Comparison of ENCODE assay signal across 27 cellular contexts in genomic region chr14:99706121-99706900, GRCh38. TPM values are rescaled to one million over a fixed set of nuclear protein-coding genes. Genes with fewer than 3 reads are reported as not detected.
DNase-seq lines count a peak whose midpoint lies in the region; ATAC-seq, FAIRE-seq and TF ChIP-seq lines count a peak whose summit lies in the region.
"Had no signal": no experiment of that assay in that cellular context is flagged by ENCODE, and none has a peak within 500 bp of the region (broad histone marks: within the 10 kb centered on the region; RNA-seq: fewer than 3 reads in every experiment).

No MANE protein-coding gene starts in this region.

- CTCF ChIA-PET in activated naive CD4-positive, alpha-beta T cell treated with anti-CD3 and anti-CD28 coated beads for 36 hours (lab: Charles Lee) = no interaction called here

- FAIRE-seq in HTR-8/SVneo (lab: Jason Lieb, UNC) = peak; percentile 16
- FAIRE-seq: A204.1, G401.6, GM12878 had no signal

- H3K27me3 Mint-ChIP-seq in activated naive CD4-positive, alpha-beta T cell treated with anti-CD3 and anti-CD28 coated beads, Interleukin-2, amount 50 U/mL, for 24 hours = peaks cover 12% of the 10 kb centered on the region
- peaks cover 7% of the 10 kb centered on the region for H3K27me3 Mint-ChIP-seq in activated naive CD4-positive, alpha-beta T cell treated with anti-CD3 and anti-CD28 coated beads for 36 hours (ENCODE audit: low read depth)

- H3K9me3 ChIP-seq in lung (ENCODE audit: control insufficient read depth in 2 of 2, insufficient read depth in 1 of 2, low read length in 1 of 2) (peaks cover 0 to 10% of the 10 kb centered on the region in 2 donors), vagina (peaks cover 11% of the 10 kb centered on the region)
- H3K9me3 ChIP-seq: SJCRH30 had no signal

- no peak for TF ChIP-seq POLR2A in vagina (IDR thresholded peaks at IDR 0.05)

- TF ChIP-seq CTCF in lung (IDR thresholded peaks at IDR 0.05; ENCODE audit: control extremely low read depth, extremely low read depth) (no peak), vagina (IDR thresholded peaks at IDR 0.05) (no peak)

- no peak overlapping the region for H3K4me3 ChIP-seq in lung
- no peak overlapping the region for H3K4me3 ChIP-seq in vagina
- H3K4me3 ChIP-seq: BLaER1 treated with 17β-estradiol and CSF1 and Interleukin-3, amounts not matched to agents 10 nM and 100 nM; GM12878; SJCRH30 had no signal

- no peak for DNase-seq in activated naive CD4-positive, alpha-beta T cell treated with anti-CD3 and anti-CD28 coated beads for 36 hours
- DNase-seq in HTR-8/SVneo (ENCODE audit: insufficient read length, low spot score) = no peak
- peak; percentile 21 for DNase-seq in lung (ENCODE audit: low spot score)
- peak; percentile 44 to 79 for DNase-seq in vagina (ENCODE audit: extremely low spot score in 2 of 2)
- DNase-seq in NCI-H2107 treated with DMSO at 0.1 percent for 48 hours (lab: John Stamatoyannopoulos, UW; ENCODE audit: unreplicated experiment) = no peak
- DNase-seq in NCI-H2227 (lab: John Stamatoyannopoulos, UW; ENCODE audit: unreplicated experiment) = no peak
- DNase-seq: AML-193; CD4-positive, alpha-beta memory T cell; COR-L47; GOT3; HCEC 1CT; NCI-H1092; NCI-H1417 treated with DMSO at 0.1 percent for 48 hours; NCI-H1694 treated with DMSO at 0.1 percent for 48 hours; NCI-H2081; NCI-H2171; NCI-H345; NCI-H524 treated with DMSO at 0.1 percent for 48 hours; NCI-H774; SJCRH30 had no signal

- ATAC-seq in lung (ENCODE audit: insufficient read depth, low FRiP score) = no peak
- ATAC-seq: GM12878, SK-N-SH treated with all-trans-retinoic acid at 6 μM for 48 hours had no signal

- H3K4me1 ChIP-seq in lung (ENCODE audit: control insufficient read depth in 2 of 2, insufficient read depth in 2 of 2, low read length in 2 of 2) (no peaks in the 10 kb centered on the region), vagina (no peaks in the 10 kb centered on the region)
- H3K4me1 ChIP-seq: BLaER1 treated with 17β-estradiol and CSF1 and Interleukin-3, amounts not matched to agents 10 nM and 100 nM; SJCRH30 had no signal

- intact Hi-C loops in activated naive CD4-positive, alpha-beta T cell treated with anti-CD3 and anti-CD28 coated beads for 36 hours (cut with micrococcal nuclease) = no loop called here
- intact Hi-C loops in vagina (cut with DNase I) = no loop called here

- H3K36me3 ChIP-seq in lung (ENCODE audit: control insufficient read depth in 2 of 2, insufficient read depth in 2 of 2, low read length in 2 of 2) = no peaks in the 10 kb centered on the region
- peaks cover 0 to 3% of the 10 kb centered on the region in 2 donors for H3K36me3 ChIP-seq in vagina
- H3K36me3 ChIP-seq: SJCRH30 had no signal

- peaks cover 7% of the 10 kb centered on the region for H3K36me3 Mint-ChIP-seq in activated naive CD4-positive, alpha-beta T cell treated with anti-CD3 and anti-CD28 coated beads, Interleukin-2, amount 50 U/mL, for 24 hours
- peaks cover 7% of the 10 kb centered on the region for H3K36me3 Mint-ChIP-seq in activated naive CD4-positive, alpha-beta T cell treated with anti-CD3 and anti-CD28 coated beads for 36 hours (ENCODE audit: low read depth)

- no peak overlapping the region for H3K27ac ChIP-seq in lung (ENCODE audit: low read depth in 1 of 2, low read length in 1 of 2)
- no peak overlapping the region for H3K27ac ChIP-seq in vagina
- H3K27ac ChIP-seq: BLaER1 treated with 17β-estradiol and CSF1 and Interleukin-3, amounts not matched to agents 10 nM and 100 nM; HL-60; SJCRH30 had no signal

- H3K9me3 Mint-ChIP-seq in activated naive CD4-positive, alpha-beta T cell treated with anti-CD3 and anti-CD28 coated beads, Interleukin-2, amount 50 U/mL, for 24 hours = peaks cover 22% of the 10 kb centered on the region
- H3K9me3 Mint-ChIP-seq in activated naive CD4-positive, alpha-beta T cell treated with anti-CD3 and anti-CD28 coated beads for 36 hours = peaks cover 15% of the 10 kb centered on the region

- H3K27me3 ChIP-seq in lung (ENCODE audit: control insufficient read depth, insufficient read depth) = no peaks in the 10 kb centered on the region
- H3K27me3 ChIP-seq in vagina = no peaks in the 10 kb centered on the region
- H3K27me3 ChIP-seq: BLaER1 treated with 17β-estradiol and CSF1 and Interleukin-3, amounts not matched to agents 10 nM and 100 nM; SJCRH30 had no signal

- H3K4me3 Mint-ChIP-seq in activated naive CD4-positive, alpha-beta T cell treated with anti-CD3 and anti-CD28 coated beads, Interleukin-2, amount 50 U/mL, for 24 hours = no peak overlapping the region
- no peak overlapping the region for H3K4me3 Mint-ChIP-seq in activated naive CD4-positive, alpha-beta T cell treated with anti-CD3 and anti-CD28 coated beads for 36 hours
- H3K4me3 Mint-ChIP-seq: CD4-positive, alpha-beta memory T cell had no signal

- WGBS in lung, 2 donors = 77 to 81% methylated on average over 8 of the region's 8 CpGs

- H3K27ac Mint-ChIP-seq in activated naive CD4-positive, alpha-beta T cell treated with anti-CD3 and anti-CD28 coated beads, Interleukin-2, amount 50 U/mL, for 24 hours = peak overlapping the region; percentile 59
- H3K27ac Mint-ChIP-seq in activated naive CD4-positive, alpha-beta T cell treated with anti-CD3 and anti-CD28 coated beads for 36 hours = no peak overlapping the region
- H3K27ac Mint-ChIP-seq: CD4-positive, alpha-beta memory T cell had no signal

- H3K4me1 Mint-ChIP-seq in activated naive CD4-positive, alpha-beta T cell treated with anti-CD3 and anti-CD28 coated beads, Interleukin-2, amount 50 U/mL, for 24 hours = no peaks in the 10 kb centered on the region
- H3K4me1 Mint-ChIP-seq in activated naive CD4-positive, alpha-beta T cell treated with anti-CD3 and anti-CD28 coated beads for 36 hours (ENCODE audit: low read depth) = no peaks in the 10 kb centered on the region
- H3K4me1 Mint-ChIP-seq: CD4-positive, alpha-beta memory T cell had no signal

RNA-seq across cellular contexts. Expression of gene CYP46A1, which starts 22.2 kb away (rescaled TPM):
- under 1 TPM; 0.10 to 0.12 TPM for total RNA-seq in activated naive CD4-positive, alpha-beta T cell treated with anti-CD3 and anti-CD28 coated beads for 36 hours
- total RNA-seq in lung (1 to 10 TPM; 1.7 to 2.5 TPM), vagina (1.2 TPM)
- polyA plus RNA-seq in lung = 1 to 10 TPM in 1 of 2 donors, under 1 TPM in 1; 0.33 to 1.0 TPM
- total RNA-seq: GM12878 had no signal
- polyA plus RNA-seq: CD4-positive, alpha-beta memory T cell had no signal

Comparison
In these comparisons a context has a peak if more than half of its experiments do, and no peak if none do; other contexts are left out.
1. DNase-seq: peak in lung (single experiment) and vagina (2 of 2); none in activated naive CD4-positive, alpha-beta T cell treated with anti-CD3 and anti-CD28 coated beads for 36 hours (single experiment), HTR-8/SVneo (single experiment), NCI-H2107 treated with DMSO at 0.1 percent for 48 hours (single experiment) and NCI-H2227 (single experiment).